Comparison of ENCODE assay signal across 15 cellular contexts in the genomic region with DNA sequence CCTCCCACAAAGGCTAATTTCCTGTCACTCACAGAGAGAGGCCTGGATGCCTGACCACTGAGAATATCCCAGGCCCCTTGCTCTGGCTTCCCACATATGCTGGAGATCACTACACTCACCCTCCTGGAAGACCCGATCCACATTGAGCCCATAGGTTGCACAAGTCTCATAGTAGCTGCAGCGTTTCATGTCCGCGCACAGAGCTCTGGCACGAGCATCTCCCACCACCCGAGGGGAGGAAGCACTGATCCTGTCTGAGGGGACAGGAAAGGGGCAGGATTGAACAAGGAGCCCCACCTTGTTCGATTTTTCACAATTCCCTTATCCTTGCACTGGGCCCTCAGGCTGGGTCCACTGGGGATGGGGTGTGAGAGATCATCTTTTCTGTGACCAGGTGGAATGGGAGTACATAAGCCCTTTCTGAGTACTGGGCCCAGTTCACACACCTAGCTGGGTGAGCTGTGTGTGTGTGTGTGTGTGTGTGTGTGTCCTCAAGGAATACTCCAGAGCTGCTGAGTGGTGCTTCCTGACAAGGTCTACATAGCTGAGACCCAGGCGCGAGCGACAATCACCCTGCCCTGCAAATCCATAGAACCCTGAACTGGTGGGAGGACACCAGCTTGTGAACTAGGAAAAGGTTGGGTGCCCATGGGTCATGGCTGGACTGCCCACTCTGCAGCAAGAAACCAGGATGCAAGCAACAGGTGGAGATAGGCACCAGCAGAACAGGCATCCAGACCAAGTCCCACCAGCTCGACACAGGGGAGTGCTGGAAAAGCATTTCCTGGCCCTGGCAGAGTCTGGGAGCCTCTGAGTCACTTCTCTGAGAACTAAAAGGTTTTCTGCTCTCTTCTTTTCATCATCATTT. TPM values are rescaled to one million over a fixed set of nuclear protein-coding genes. Genes with fewer than 3 reads are reported as not detected.
DNase-seq lines count a peak whose midpoint lies in the region; ATAC-seq, FAIRE-seq and TF ChIP-seq lines count a peak whose summit lies in the region.
"Had no signal": no experiment of that assay in that cellular context is flagged by ENCODE, and none has a peak within 500 bp of the region (broad histone marks: within the 10 kb centered on the region; RNA-seq: fewer than 3 reads in every experiment).

No MANE protein-coding gene starts in this region.

- H3K27me3 ChIP-seq in K562 (ENCODE audit: control insufficient read depth in 2 of 2, insufficient read depth in 2 of 2, low read length in 2 of 2) = peaks cover 35 to 64% of the 10 kb centered on the region in 2 experiments
- H3K27me3 ChIP-seq: BLaER1 treated with 17β-estradiol and CSF1 and Interleukin-3, amounts not matched to agents 10 nM and 100 nM had no signal

- peaks cover 18% of the 10 kb centered on the region for H3K4me1 Mint-ChIP-seq in stimulated activated naive CD8-positive, alpha-beta T cell treated with anti-CD3 and anti-CD28 coated beads, Interleukin-15, amount 100 ng/mL, for 72 hours
- H3K4me1 Mint-ChIP-seq in stimulated activated effector memory CD8-positive, alpha-beta T cell treated with anti-CD3 and anti-CD28 coated beads, Interleukin-12 subunit alpha, Interleukin-12 subunit beta, amount 100 ng/mL, for 72 hours = peaks cover 21% of the 10 kb centered on the region

- no peak for DNase-seq in stimulated activated naive CD8-positive, alpha-beta T cell treated with anti-CD3 and anti-CD28 coated beads, Interleukin-15, amount 100 ng/mL, for 72 hours
- DNase-seq in stimulated activated naive CD8-positive, alpha-beta T cell treated with anti-CD3 and anti-CD28 coated beads, Interleukin-15, Interleukin-2, amounts not matched to agents 100 U/mL and 50 U/mL, for 24 hours = no peak
- DNase-seq in K562 (ENCODE audit: extremely low read depth in 1 of 4, low spot score in 3 of 4) = no peak
- no peak for DNase-seq in stimulated activated effector memory CD8-positive, alpha-beta T cell treated with anti-CD3 and anti-CD28 coated beads, Interleukin-12 subunit alpha, Interleukin-12 subunit beta, amount 100 ng/mL, for 72 hours (ENCODE audit: low spot score in 2 of 2)
- DNase-seq in hypothalamus (lab: John Stamatoyannopoulos, UW) = no peak
- DNase-seq in NCI-H82 treated with DMSO at 0.1 percent for 48 hours (lab: John Stamatoyannopoulos, UW; ENCODE audit: unreplicated experiment) = no peak
- DNase-seq in omental fat pad (ENCODE audit: low spot score) = no peak
- DNase-seq: Caco-2, KG1, NCI-H1092, NCI-H2227 treated with DMSO at 0.1 percent for 48 hours, NCI-H526 had no signal

- no peak overlapping the region for H2AFZ ChIP-seq in K562 (ENCODE audit: low read depth, low read length)

- CTCF ChIA-PET in HEK293 (lab: Yijun Ruan, JAX) (interaction anchor here (0.9 to 2.7 kb wide), 2 partner anchors 27 to 100 kb away, joined by 4 to 7 read pairs; a partner anchor contains a TSS), K562 (lab: Yijun Ruan, JAX; ENCODE audit: low intra/inter-chr PET ratio) (interaction anchor here (1.8 kb wide), 1 partner anchor 149 kb away, joined by 4 read pairs; no protein-coding TSS in a partner anchor)

- no peaks in the 10 kb centered on the region for H3K79me2 ChIP-seq in K562 (ENCODE audit: control insufficient read depth, insufficient read depth, low read length)

- no peak overlapping the region for H3K4me2 ChIP-seq in K562 (ENCODE audit: insufficient read depth, low read length)
- H3K4me2 ChIP-seq: BLaER1 treated with 17β-estradiol and CSF1 and Interleukin-3, amounts not matched to agents 10 nM and 100 nM had no signal

- intact Hi-C loops in K562 (cut with micrococcal nuclease) = no loop called here

- no peak overlapping the region for H3K9ac ChIP-seq in K562 (ENCODE audit: insufficient read depth in 1 of 2, low read depth in 2 of 2, low read length in 2 of 2)
- H3K9ac ChIP-seq: BLaER1 treated with 17β-estradiol and CSF1 and Interleukin-3, amounts not matched to agents 10 nM and 100 nM had no signal

- TF ChIP-seq CTCF in HEK293 (tag by site-specific recombination; IDR thresholded peaks at IDR 0.05) = no peak
- no peak for TF ChIP-seq CTCF in K562 (IDR thresholded peaks at IDR 0.05 in 2 of 3, conservative IDR thresholded peaks at IDR 0.05 in 1 of 3; ENCODE audit: insufficient read depth in 2 of 3, low read depth in 1 of 3, low read length in 3 of 3)
- TF ChIP-seq CTCF in omental fat pad (IDR thresholded peaks at IDR 0.05) = no peak

- TF ChIP-seq POLR2A in K562 (conservative IDR thresholded peaks at IDR 0.05) = no peak

- H3K4me1 ChIP-seq in HEK293 (ENCODE audit: control insufficient read depth, insufficient read depth, low read length) (peaks cover 6% of the 10 kb centered on the region; the same call in 1 of the 2 replicates), K562 (replicated peaks in 1 of 2; ENCODE audit: control insufficient read depth in 2 of 2, insufficient read depth in 2 of 2, low read length in 2 of 2) (peaks cover 9 to 23% of the 10 kb centered on the region in 2 experiments; a peak in 4 of 5 replicates)

- H4K20me1 ChIP-seq in K562 (replicated peaks; ENCODE audit: control insufficient read depth, insufficient read depth, low read length) = no peaks in the 10 kb centered on the region; the same call in 1 of the 2 replicates

- H3K4me3 ChIP-seq in HEK293 (ENCODE audit: low read depth, low read length) (no peak overlapping the region), K562 (no peak overlapping the region)
- H3K4me3 ChIP-seq: BLaER1 treated with 17β-estradiol and CSF1 and Interleukin-3, amounts not matched to agents 10 nM and 100 nM had no signal

- no peak for FAIRE-seq in K562 (lab: Jason Lieb, UNC)

- WGBS in K562 (ENCODE audit: insufficient coverage, low coverage, missing lambda C conversion rate) = 21% methylated on average over 11 of the region's 11 CpGs

- peaks cover 78% of the 10 kb centered on the region for H3K36me3 Mint-ChIP-seq in stimulated activated effector memory CD8-positive, alpha-beta T cell treated with anti-CD3 and anti-CD28 coated beads, Interleukin-12 subunit alpha, Interleukin-12 subunit beta, amount 100 ng/mL, for 72 hours

- H3K27me3 Mint-ChIP-seq in stimulated activated naive CD8-positive, alpha-beta T cell treated with anti-CD3 and anti-CD28 coated beads, Interleukin-15, amount 100 ng/mL, for 72 hours = no peaks in the 10 kb centered on the region

- H3K9me1 ChIP-seq in K562 (ENCODE audit: control insufficient read depth, insufficient read depth, low read length) = peaks cover 4% of the 10 kb centered on the region

- BruUV-seq in K562 (replicated peaks; lab: Mats Ljungman, UMichigan) = no TSS peak

- in situ Hi-C loops in K562 (cut with MboI) = loop anchor here (5.0 kb wide), 1 partner anchor 106 kb away; no protein-coding TSS in a partner anchor

- no peak for ATAC-seq in stimulated activated naive CD8-positive, alpha-beta T cell treated with anti-CD3 and anti-CD28 coated beads, Interleukin-15, amount 100 ng/mL, for 72 hours
- no peak for ATAC-seq in stimulated activated naive CD8-positive, alpha-beta T cell treated with anti-CD3 and anti-CD28 coated beads, Interleukin-15, Interleukin-2, amounts not matched to agents 100 U/mL and 50 U/mL, for 24 hours
- ATAC-seq in K562 = no peak
- no peak for ATAC-seq in stimulated activated effector memory CD8-positive, alpha-beta T cell treated with anti-CD3 and anti-CD28 coated beads, Interleukin-12 subunit alpha, Interleukin-12 subunit beta, amount 100 ng/mL, for 72 hours
- no peak for ATAC-seq in omental fat pad (ENCODE audit: low FRiP score)

- H3K27ac ChIP-seq in HEK293 (ENCODE audit: extremely low read depth, low read depth, low read length) (no peak overlapping the region), K562 (ENCODE audit: extremely low read depth, low read depth, low read length) (no peak overlapping the region)
- H3K27ac ChIP-seq: BLaER1 treated with 17β-estradiol and CSF1 and Interleukin-3, amounts not matched to agents 10 nM and 100 nM; HL-60 had no signal

- H3K9me3 Mint-ChIP-seq in stimulated activated naive CD8-positive, alpha-beta T cell treated with anti-CD3 and anti-CD28 coated beads, Interleukin-15, amount 100 ng/mL, for 72 hours = no peaks in the 10 kb centered on the region
- H3K9me3 Mint-ChIP-seq in stimulated activated effector memory CD8-positive, alpha-beta T cell treated with anti-CD3 and anti-CD28 coated beads, Interleukin-12 subunit alpha, Interleukin-12 subunit beta, amount 100 ng/mL, for 72 hours = no peaks in the 10 kb centered on the region

- H3K4me3 Mint-ChIP-seq in stimulated activated naive CD8-positive, alpha-beta T cell treated with anti-CD3 and anti-CD28 coated beads, Interleukin-15, amount 100 ng/mL, for 72 hours = no peak overlapping the region
- no peak overlapping the region for H3K4me3 Mint-ChIP-seq in stimulated activated effector memory CD8-positive, alpha-beta T cell treated with anti-CD3 and anti-CD28 coated beads, Interleukin-12 subunit alpha, Interleukin-12 subunit beta, amount 100 ng/mL, for 72 hours

- H3K36me3 ChIP-seq in HEK293 (ENCODE audit: control insufficient read depth in 2 of 2, insufficient read depth in 1 of 2, low read length in 2 of 2) (no peaks in the 10 kb centered on the region), K562 (ENCODE audit: control insufficient read depth, insufficient read depth, low read length) (no peaks in the 10 kb centered on the region)

- no peak for TF ChIP-seq RAD21 in K562 (CRISPR knock-in tag; conservative IDR thresholded peaks at IDR 0.05 in 1 of 2, IDR thresholded peaks at IDR 0.05 in 1 of 2)

- no peak for TF ChIP-seq EP300 in K562 (IDR thresholded peaks at IDR 0.05; ENCODE audit: low read length)

- H3K9me3 ChIP-seq in HEK293 (ENCODE audit: control insufficient read depth, insufficient read depth, low read depth, low read length) (no peaks in the 10 kb centered on the region), K562 (replicated peaks; ENCODE audit: control insufficient read depth, insufficient read depth, low read depth, low read length) (no peaks in the 10 kb centered on the region)
- H3K9me3 ChIP-seq: BLaER1 treated with 17β-estradiol and CSF1 and Interleukin-3, amounts not matched to agents 10 nM and 100 nM; Caco-2 had no signal

- peak overlapping the region; percentile 66 to 71 for H3K27ac Mint-ChIP-seq in stimulated activated naive CD8-positive, alpha-beta T cell treated with anti-CD3 and anti-CD28 coated beads, Interleukin-15, amount 100 ng/mL, for 72 hours
- H3K27ac Mint-ChIP-seq in stimulated activated effector memory CD8-positive, alpha-beta T cell treated with anti-CD3 and anti-CD28 coated beads, Interleukin-12 subunit alpha, Interleukin-12 subunit beta, amount 100 ng/mL, for 72 hours = peak overlapping the region; percentile 20

- POLR2A ChIA-PET in HEK293 (lab: Yijun Ruan, JAX) = interaction anchor here (0.9 to 3.2 kb wide), 2 partner anchors 12 to 213 kb away, joined by 3 to 10 read pairs; a partner anchor contains a TSS
- POLR2A ChIA-PET in K562 (lab: Yijun Ruan, JAX) = interaction anchor here (0.6 to 1.5 kb wide), 7 partner anchors 11 to 214 kb away, joined by 3 to 6 read pairs (median 4); a partner anchor contains a TSS

RNA-seq across cellular contexts. Expression of a gene that starts 5.6 kb away (rescaled TPM):
- 0.12 and 0.74 TPM in 2 replicates for total RNA-seq in K562 (2011; cell fraction: chromatin; rRNA removed; ENCODE audit: low replicate concordance)
- total RNA-seq in K562 (2011; cell fraction: nucleolus; rRNA removed) = 0.26 and 0.67 TPM in 2 replicates
- 0.15 and 0.99 TPM in 2 replicates for total RNA-seq in K562 (2011; cell fraction: nucleoplasm; rRNA removed)
- total RNA-seq in K562 (2014; rRNA removed) (0.18 and 0.20 TPM in 2 replicates), K562 (2014; rRNA removed; fragmentation: Illumina TruSeq; extraction: Trizol) (0.13 and 0.36 TPM in 2 replicates), K562 (2015; rRNA removed; fragmentation: Illumina TruSeq; extraction: Trizol) (0.04 and 0.08 TPM in 2 replicates), K562 (2021) (0.31 and 0.60 TPM in 2 replicates), omental fat pad (1 to 10 TPM; 1.2 to 7.1 (median 1.9) TPM)
- polyA plus RNA-seq in K562 (2011; rRNA removed) (0.12 and 0.36 TPM in 2 replicates), K562 (2014; fragmentation: Illumina TruSeq; extraction: Trizol) (0.19 and 0.77 TPM in 2 replicates), K562 (2014; fragmentation: Nextera tagmentation; extraction: Ambion mirVana) (under 1 TPM in 1 of 2 experiments, not detected in 1; 0.07 TPM), K562 (2014; rRNA removed) (0.20 and 0.88 TPM in 2 replicates)
- 0.06 and 0.22 TPM in 2 replicates for polyA plus RNA-seq in K562 (2011; cell fraction: cytosol; rRNA removed)
- 0.39 and 0.57 TPM in 2 replicates for polyA plus RNA-seq in K562 (2011; cell fraction: nucleus; rRNA removed)
- 0.46 and 0.65 TPM in 2 replicates for polyA plus RNA-seq in K562 (2012)
- 0.09 and 0.67 TPM in 2 replicates for polyA minus RNA-seq in K562 (2011; rRNA and poly(A)+ RNA removed)
- not detected in 2 replicates for polyA minus RNA-seq in K562 (2011; cell fraction: cytosol; rRNA and poly(A)+ RNA removed)
- 0.11 and 0.27 TPM in 2 replicates for polyA minus RNA-seq in K562 (2011; cell fraction: nucleus; rRNA and poly(A)+ RNA removed)

RNA-seq across cellular contexts. Expression of a gene that starts 11.9 kb away (rescaled TPM):
- total RNA-seq in K562 (2011; cell fraction: chromatin; rRNA removed; ENCODE audit: low replicate concordance) = 36.4 and 39.7 TPM in 2 replicates
- total RNA-seq in K562 (2011; cell fraction: nucleolus; rRNA removed) = 29.6 and 31.4 TPM in 2 replicates
- 39.6 and 43.3 TPM in 2 replicates for total RNA-seq in K562 (2011; cell fraction: nucleoplasm; rRNA removed)
- total RNA-seq in K562 (2014; rRNA removed) (11.3 and 14.0 TPM in 2 replicates), K562 (2014; rRNA removed; fragmentation: Illumina TruSeq; extraction: Trizol) (14.3 and 14.7 TPM in 2 replicates), K562 (2015; rRNA removed; fragmentation: Illumina TruSeq; extraction: Trizol) (12.6 and 14.3 TPM in 2 replicates), K562 (2021) (11.0 and 12.4 TPM in 2 replicates), omental fat pad (10 to 100 TPM; 41.8 to 70.7 (median 65.7) TPM)
- polyA plus RNA-seq in K562 (2011; rRNA removed) (13.8 and 24.9 TPM in 2 replicates), K562 (2014; fragmentation: Illumina TruSeq; extraction: Trizol) (17.6 and 20.5 TPM in 2 replicates), K562 (2014; fragmentation: Nextera tagmentation; extraction: Ambion mirVana) (10 to 100 TPM; 20.1 to 26.4 TPM), K562 (2014; rRNA removed) (11.6 and 20.3 TPM in 2 replicates)
- 14.8 and 19.7 TPM in 2 replicates for polyA plus RNA-seq in K562 (2011; cell fraction: cytosol; rRNA removed)
- polyA plus RNA-seq in K562 (2011; cell fraction: nucleus; rRNA removed) = 14.7 and 19.0 TPM in 2 replicates
- 19.0 and 31.1 TPM in 2 replicates for polyA plus RNA-seq in K562 (2012)
- 10.0 and 19.6 TPM in 2 replicates for polyA minus RNA-seq in K562 (2011; rRNA and poly(A)+ RNA removed)
- polyA minus RNA-seq in K562 (2011; cell fraction: cytosol; rRNA and poly(A)+ RNA removed) = 5.6 and 6.3 TPM in 2 replicates
- 10.2 and 10.6 TPM in 2 replicates for polyA minus RNA-seq in K562 (2011; cell fraction: nucleus; rRNA and poly(A)+ RNA removed)

RNA-seq across cellular contexts. Expression of a gene that starts 19.1 kb away (rescaled TPM):
- total RNA-seq in K562 (2011; cell fraction: chromatin; rRNA removed; ENCODE audit: low replicate concordance) = 135 and 229 TPM in 2 replicates
- total RNA-seq in K562 (2011; cell fraction: nucleolus; rRNA removed) = 165 and 176 TPM in 2 replicates
- total RNA-seq in K562 (2011; cell fraction: nucleoplasm; rRNA removed) = 168 and 190 TPM in 2 replicates
- total RNA-seq in K562 (2014; rRNA removed) = 237 and 282 TPM in 2 replicates
- total RNA-seq in K562 (2014; rRNA removed; fragmentation: Illumina TruSeq; extraction: Trizol) = 173 and 188 TPM in 2 replicates
- total RNA-seq in K562 (2015; rRNA removed; fragmentation: Illumina TruSeq; extraction: Trizol) = 216 and 217 TPM in 2 replicates
- total RNA-seq in K562 (2021) = 238 and 253 TPM in 2 replicates
- 429 and 436 TPM in 2 replicates for polyA plus RNA-seq in K562 (2011; rRNA removed)
- polyA plus RNA-seq in K562 (2011; cell fraction: cytosol; rRNA removed) = 496 and 542 TPM in 2 replicates
- polyA plus RNA-seq in K562 (2011; cell fraction: nucleus; rRNA removed) = 182 and 203 TPM in 2 replicates
- polyA plus RNA-seq in K562 (2012) = 227 and 292 TPM in 2 replicates
- 347 and 427 TPM in 2 replicates for polyA plus RNA-seq in K562 (2014; fragmentation: Illumina TruSeq; extraction: Trizol)
- 10 to 100 TPM; 37.8 to 62.8 TPM for polyA plus RNA-seq in K562 (2014; fragmentation: Nextera tagmentation; extraction: Ambion mirVana)
- 309 and 339 TPM in 2 replicates for polyA plus RNA-seq in K562 (2014; rRNA removed)
- 194 and 258 TPM in 2 replicates for polyA minus RNA-seq in K562 (2011; rRNA and poly(A)+ RNA removed)
- 98.1 and 128 TPM in 2 replicates for polyA minus RNA-seq in K562 (2011; cell fraction: cytosol; rRNA and poly(A)+ RNA removed)
- polyA minus RNA-seq in K562 (2011; cell fraction: nucleus; rRNA and poly(A)+ RNA removed) = 95.2 and 124 TPM in 2 replicates
- total RNA-seq in omental fat pad = 10 to 100 TPM; 81.9 to 96.2 (median 89.0) TPM

RNA-seq across cellular contexts. Expression of a gene that starts 21.9 kb away (rescaled TPM):
- 16.0 and 31.2 TPM in 2 replicates for total RNA-seq in K562 (2011; cell fraction: chromatin; rRNA removed; ENCODE audit: low replicate concordance)
- 19.5 and 20.8 TPM in 2 replicates for total RNA-seq in K562 (2011; cell fraction: nucleolus; rRNA removed)
- 19.7 and 22.6 TPM in 2 replicates for total RNA-seq in K562 (2011; cell fraction: nucleoplasm; rRNA removed)
- 6.2 and 6.9 TPM in 2 replicates for total RNA-seq in K562 (2014; rRNA removed)
- 2.9 and 4.2 TPM in 2 replicates for total RNA-seq in K562 (2014; rRNA removed; fragmentation: Illumina TruSeq; extraction: Trizol)
- 4.6 and 5.6 TPM in 2 replicates for total RNA-seq in K562 (2015; rRNA removed; fragmentation: Illumina TruSeq; extraction: Trizol)
- total RNA-seq in K562 (2021) = 10.1 and 10.7 TPM in 2 replicates
- 6.6 and 10.3 TPM in 2 replicates for polyA plus RNA-seq in K562 (2011; rRNA removed)
- 7.2 and 10.1 TPM in 2 replicates for polyA plus RNA-seq in K562 (2011; cell fraction: cytosol; rRNA removed)
- polyA plus RNA-seq in K562 (2011; cell fraction: nucleus; rRNA removed) = 18.7 and 23.4 TPM in 2 replicates
- polyA plus RNA-seq in K562 (2012) = 7.2 and 10.2 TPM in 2 replicates
- polyA plus RNA-seq in K562 (2014; fragmentation: Illumina TruSeq; extraction: Trizol) = 9.5 and 9.9 TPM in 2 replicates
- polyA plus RNA-seq in K562 (2014; fragmentation: Nextera tagmentation; extraction: Ambion mirVana) = 1 to 10 TPM in 1 of 2 experiments, under 1 TPM in 1; 0.80 to 1.3 TPM
- polyA plus RNA-seq in K562 (2014; rRNA removed) = 9.7 and 12.4 TPM in 2 replicates
- 5.3 and 5.6 TPM in 2 replicates for polyA minus RNA-seq in K562 (2011; rRNA and poly(A)+ RNA removed)
- 3.7 and 4.7 TPM in 2 replicates for polyA minus RNA-seq in K562 (2011; cell fraction: cytosol; rRNA and poly(A)+ RNA removed)
- 5.0 and 5.2 TPM in 2 replicates for polyA minus RNA-seq in K562 (2011; cell fraction: nucleus; rRNA and poly(A)+ RNA removed)
- 1 to 10 TPM; 2.4 to 8.7 (median 5.1) TPM for total RNA-seq in omental fat pad

RNA-seq across cellular contexts. Expression of a gene that starts 33.9 kb away (rescaled TPM):
- 12.2 and 25.6 TPM in 2 replicates for total RNA-seq in K562 (2011; cell fraction: chromatin; rRNA removed; ENCODE audit: low replicate concordance)
- total RNA-seq in K562 (2011; cell fraction: nucleolus; rRNA removed) = 10.4 and 15.5 TPM in 2 replicates
- 9.8 and 15.3 TPM in 2 replicates for total RNA-seq in K562 (2011; cell fraction: nucleoplasm; rRNA removed)
- 1.3 and 2.2 TPM in 2 replicates for total RNA-seq in K562 (2014; rRNA removed)
- total RNA-seq in K562 (2014; rRNA removed; fragmentation: Illumina TruSeq; extraction: Trizol) = 0.57 and 0.65 TPM in 2 replicates
- total RNA-seq in K562 (2015; rRNA removed; fragmentation: Illumina TruSeq; extraction: Trizol) = 1.2 TPM in 2 replicates
- 2.6 and 4.2 TPM in 2 replicates for total RNA-seq in K562 (2021)
- 2.5 and 7.0 TPM in 2 replicates for polyA plus RNA-seq in K562 (2011; rRNA removed)
- 2.6 and 4.3 TPM in 2 replicates for polyA plus RNA-seq in K562 (2011; cell fraction: cytosol; rRNA removed)
- polyA plus RNA-seq in K562 (2011; cell fraction: nucleus; rRNA removed) = 24.6 and 48.0 TPM in 2 replicates
- polyA plus RNA-seq in K562 (2012) = 1.8 and 2.4 TPM in 2 replicates
- polyA plus RNA-seq in K562 (2014; fragmentation: Illumina TruSeq; extraction: Trizol) = 1.5 and 1.8 TPM in 2 replicates
- under 1 TPM; 0.18 to 0.23 TPM for polyA plus RNA-seq in K562 (2014; fragmentation: Nextera tagmentation; extraction: Ambion mirVana)
- 3.1 and 3.8 TPM in 2 replicates for polyA plus RNA-seq in K562 (2014; rRNA removed)
- 1.9 and 2.5 TPM in 2 replicates for polyA minus RNA-seq in K562 (2011; rRNA and poly(A)+ RNA removed)
- polyA minus RNA-seq in K562 (2011; cell fraction: cytosol; rRNA and poly(A)+ RNA removed) = 0.57 TPM in 1 of 2 replicates, not detected in the other
- polyA minus RNA-seq in K562 (2011; cell fraction: nucleus; rRNA and poly(A)+ RNA removed) = 6.1 and 7.3 TPM in 2 replicates
- 1 to 10 TPM in 2 of 4 donors, under 1 TPM in 1, not detected in 1; 0.19 to 5.6 (median 2.8) TPM for total RNA-seq in omental fat pad
